1 cellular context compared by ENCODE assay signal in genomic region chr1:42684139-42684538, GRCh38.
A peak's percentile ranks its signal among the peaks of the same experiment; 100 is the strongest.
TF ChIP-seq lines count a peak whose summit lies in the region.

No MANE protein-coding gene starts in this region.

TF ChIP-seq in Ishikawa, 13 proteins besides CTCF, POLR2A, EP300 and RAD21 (continued from another document):
- TF ChIP-seq USF1 (IDR thresholded peaks at IDR 0.05), result no peak
- 0 out of 2 replicates have a peak, but pooled peaks have one; percentile 46 for TF ChIP-seq YY1 (IDR thresholded peaks at IDR 0.05; ENCODE audit: low read depth)
- no peak for TF ChIP-seq EGR1 (IDR thresholded peaks at IDR 0.05)
TF ChIP-seq in Ishikawa: peak in this region for 1.
